ENCODE assay signal across 13 cellular contexts in genomic region chr5:57370376-57370775, GRCh38.
DNase-seq lines count a peak whose midpoint lies in the region; ATAC-seq, FAIRE-seq and TF ChIP-seq lines count a peak whose summit lies in the region.
"Had no signal": no experiment of that assay in that cellular context is flagged by ENCODE, and none has a peak within 500 bp of the region (broad histone marks: within the 10 kb centered on the region; RNA-seq: fewer than 3 reads in every experiment).

No MANE protein-coding gene starts in this region.

- CTCF ChIA-PET in activated CD8-positive, alpha-beta memory T cell treated with anti-CD3 and anti-CD28 coated beads, Interleukin-2, amount 10 ng/mL, durations not matched to agents 7 days and 5 days (lab: Charles Lee), result no interaction called here

- no peaks in the 10 kb centered on the region for H3K36me3 Mint-ChIP-seq in activated CD8-positive, alpha-beta memory T cell treated with anti-CD3 and anti-CD28 coated beads, Interleukin-2, amount 10 ng/mL, durations not matched to agents 7 days and 5 days

- H3K27me3 Mint-ChIP-seq in activated CD8-positive, alpha-beta memory T cell treated with anti-CD3 and anti-CD28 coated beads, Interleukin-2, amount 10 ng/mL, durations not matched to agents 7 days and 5 days, result peaks cover 26% of the 10 kb centered on the region
- H3K27me3 Mint-ChIP-seq: CD4-positive, alpha-beta T cell had no signal

- no peak for FAIRE-seq in bronchial epithelial cell (lab: Jason Lieb, UNC)
- FAIRE-seq: A204.1, GM18507, H54 had no signal

- H3K27ac Mint-ChIP-seq in activated CD8-positive, alpha-beta memory T cell treated with anti-CD3 and anti-CD28 coated beads, Interleukin-2, amount 10 ng/mL, durations not matched to agents 7 days and 5 days, result no peak overlapping the region
- H3K27ac Mint-ChIP-seq: B cell; CD4-positive, alpha-beta T cell had no signal

- DNase-seq in NCI-H748 (lab: John Stamatoyannopoulos, UW; ENCODE audit: unreplicated experiment), result peak; percentile 10
- no peak for DNase-seq in NCI-H748 treated with DMSO at 0.1 percent for 48 hours (lab: John Stamatoyannopoulos, UW)
- peak; percentile 30 for DNase-seq in LoVo (ENCODE audit: low spot score)
- DNase-seq in bronchial epithelial cell (ENCODE audit: low read depth), result peak; percentile 27
- DNase-seq in mucosa of gallbladder (ENCODE audit: low spot score), result no peak
- DNase-seq in activated CD8-positive, alpha-beta memory T cell treated with anti-CD3 and anti-CD28 coated beads, Interleukin-2, amount 10 ng/mL, durations not matched to agents 7 days and 5 days, result no peak
- no peak for DNase-seq in HCEC 1CT
- DNase-seq: C1 segment of cervical spinal cord; CD4-positive, alpha-beta T cell had no signal

- no peaks in the 10 kb centered on the region for H3K27me3 ChIP-seq in bronchial epithelial cell (ENCODE audit: control insufficient read depth, insufficient read depth, low read length)

- TF ChIP-seq CTCF in bronchial epithelial cell (IDR thresholded peaks at IDR 0.05; ENCODE audit: insufficient read depth, low read length, severe bottlenecking), result no peak

- no peaks in the 10 kb centered on the region for H3K36me3 ChIP-seq in bronchial epithelial cell (ENCODE audit: control insufficient read depth, insufficient read depth, low read length)

- no peak overlapping the region for H3K4me3 ChIP-seq in bronchial epithelial cell (ENCODE audit: low read depth, low read length)

- H3K9me3 Mint-ChIP-seq in activated CD8-positive, alpha-beta memory T cell treated with anti-CD3 and anti-CD28 coated beads, Interleukin-2, amount 10 ng/mL, durations not matched to agents 7 days and 5 days (ENCODE audit: low read depth), result no peaks in the 10 kb centered on the region
- H3K9me3 Mint-ChIP-seq: CD4-positive, alpha-beta T cell had no signal

- H3K4me1 Mint-ChIP-seq in activated CD8-positive, alpha-beta memory T cell treated with anti-CD3 and anti-CD28 coated beads, Interleukin-2, amount 10 ng/mL, durations not matched to agents 7 days and 5 days, result no peaks in the 10 kb centered on the region
- H3K4me1 Mint-ChIP-seq: B cell had no signal

- H3K4me3 Mint-ChIP-seq in activated CD8-positive, alpha-beta memory T cell treated with anti-CD3 and anti-CD28 coated beads, Interleukin-2, amount 10 ng/mL, durations not matched to agents 7 days and 5 days, result no peak overlapping the region
- H3K4me3 Mint-ChIP-seq: B cell; CD4-positive, alpha-beta T cell had no signal

- ATAC-seq in activated CD8-positive, alpha-beta memory T cell treated with anti-CD3 and anti-CD28 coated beads, Interleukin-2, amount 10 ng/mL, durations not matched to agents 7 days and 5 days, result no peak

Comparison
In these comparisons a context has a peak if more than half of its experiments do, and no peak if none do; other contexts are left out.
1. DNase-seq: peak in NCI-H748 (single experiment), LoVo (single experiment) and bronchial epithelial cell (single experiment); none in NCI-H748 treated with DMSO at 0.1 percent for 48 hours (single experiment), mucosa of gallbladder (single experiment), activated CD8-positive, alpha-beta memory T cell treated with anti-CD3 and anti-CD28 coated beads, Interleukin-2, amount 10 ng/mL, durations not matched to agents 7 days and 5 days (single experiment) and HCEC 1CT (single experiment).